Comparison of ENCODE assay signal across 7 cellular contexts in the genomic region with DNA sequence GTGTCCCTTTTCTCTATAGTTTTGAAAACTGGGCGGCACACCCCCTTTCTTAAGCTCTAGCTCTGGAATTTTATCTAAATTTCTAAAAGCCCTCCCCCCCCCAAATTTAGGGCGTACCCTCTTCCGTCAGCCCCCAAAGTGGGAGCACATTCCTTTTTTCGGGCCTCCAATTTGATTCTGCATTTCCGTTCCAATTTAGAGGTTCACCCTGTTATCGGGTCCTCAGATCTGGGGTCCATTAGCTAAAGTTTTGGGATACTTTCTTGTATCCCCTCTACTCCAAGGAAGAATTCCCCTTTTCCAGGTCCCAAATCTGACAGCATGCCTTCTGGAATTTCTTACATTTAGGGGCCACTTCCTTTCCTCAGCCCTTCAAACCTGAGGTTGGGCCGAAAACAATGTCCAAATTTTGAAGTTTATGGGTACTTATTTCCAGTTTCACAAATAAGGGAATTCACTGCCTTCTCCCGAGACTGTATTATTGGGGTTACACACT. TPM values are rescaled to one million over a fixed set of nuclear protein-coding genes. Genes with fewer than 3 reads are reported as not detected.
DNase-seq lines count a peak whose midpoint lies in the region; ATAC-seq and TF ChIP-seq lines count a peak whose summit lies in the region.

No MANE protein-coding gene starts in this region.

- peak overlapping the region; percentile 97 for H3K4me3 Mint-ChIP-seq in activated T-helper 17 cell treated with anti-CD3 and anti-CD28 coated beads, Interleukin-2, amount 50 U/mL, for 72 hours
- peak overlapping the region; percentile 81 to 95 for H3K4me3 Mint-ChIP-seq in stimulated activated naive B cell treated with anti-CD40 and anti-IgM and Interleukin-4, amounts not matched to agents 10 μg/mL and 1 μg/mL and 100 μg/mL, for 72 hours

- no peaks in the 10 kb centered on the region for H3K27me3 Mint-ChIP-seq in activated T-helper 17 cell treated with anti-CD3 and anti-CD28 coated beads, Interleukin-2, amount 50 U/mL, for 72 hours
- H3K27me3 Mint-ChIP-seq in stimulated activated naive B cell treated with anti-CD40 and anti-IgM and Interleukin-4, amounts not matched to agents 10 μg/mL and 1 μg/mL and 100 μg/mL, for 72 hours: no peaks in the 10 kb centered on the region

- peaks cover 7% of the 10 kb centered on the region for H3K9me3 Mint-ChIP-seq in activated T-helper 17 cell treated with anti-CD3 and anti-CD28 coated beads, Interleukin-2, amount 50 U/mL, for 72 hours
- peaks cover 4 to 6% of the 10 kb centered on the region in 2 donors for H3K9me3 Mint-ChIP-seq in stimulated activated naive B cell treated with anti-CD40 and anti-IgM and Interleukin-4, amounts not matched to agents 10 μg/mL and 1 μg/mL and 100 μg/mL, for 72 hours

- peak overlapping the region; percentile 78 for H3K4me3 ChIP-seq in HL-60 (replicated peaks; ENCODE audit: insufficient read depth, low read length)
- H3K4me3 ChIP-seq in iPS-11a (ENCODE audit: low read depth, low read length): peak overlapping the region; percentile 90

- peaks cover 54% of the 10 kb centered on the region for H3K4me1 Mint-ChIP-seq in activated T-helper 17 cell treated with anti-CD3 and anti-CD28 coated beads, Interleukin-2, amount 50 U/mL, for 72 hours
- H3K4me1 Mint-ChIP-seq in stimulated activated naive B cell treated with anti-CD40 and anti-IgM and Interleukin-4, amounts not matched to agents 10 μg/mL and 1 μg/mL and 100 μg/mL, for 72 hours: peaks cover 43 to 69% of the 10 kb centered on the region in 2 donors

- peak overlapping the region; percentile 97 for H3K27ac Mint-ChIP-seq in activated T-helper 17 cell treated with anti-CD3 and anti-CD28 coated beads, Interleukin-2, amount 50 U/mL, for 72 hours
- peak overlapping the region; percentile 93 for H3K27ac Mint-ChIP-seq in stimulated activated naive B cell treated with anti-CD40 and anti-IgM and Interleukin-4, amounts not matched to agents 10 μg/mL and 1 μg/mL and 100 μg/mL, for 72 hours

- TF ChIP-seq CTCF in HL-60 (IDR thresholded peaks at IDR 0.05; ENCODE audit: insufficient read depth, low read length): no peak

- H3K27me3 ChIP-seq in HL-60 (ENCODE audit: insufficient read depth, poor library complexity, severe bottlenecking): no peaks in the 10 kb centered on the region

- peak overlapping the region; percentile 65 for H3K27ac ChIP-seq in HL-60 (replicated peaks)

- DNase-seq in HL-60 (ENCODE audit: low read depth in 1 of 2, low spot score in 1 of 2) (no peak), NCI-H2196 (lab: John Stamatoyannopoulos, UW; ENCODE audit: unreplicated experiment) (no peak)
- DNase-seq in stimulated activated naive B cell treated with anti-CD40 and anti-IgM and Interleukin-4, amounts not matched to agents 10 μg/mL and 1 μg/mL and 100 μg/mL, for 72 hours: no peak

- peaks cover 41% of the 10 kb centered on the region for H3K36me3 Mint-ChIP-seq in activated T-helper 17 cell treated with anti-CD3 and anti-CD28 coated beads, Interleukin-2, amount 50 U/mL, for 72 hours (ENCODE audit: low read depth)
- peaks cover 19 to 39% of the 10 kb centered on the region in 2 donors for H3K36me3 Mint-ChIP-seq in stimulated activated naive B cell treated with anti-CD40 and anti-IgM and Interleukin-4, amounts not matched to agents 10 μg/mL and 1 μg/mL and 100 μg/mL, for 72 hours

- ATAC-seq in activated T-helper 17 cell treated with anti-CD3 and anti-CD28 coated beads, Interleukin-2, amount 50 U/mL, for 72 hours (replicated peaks): no peak
- no peak for ATAC-seq in stimulated activated naive B cell treated with anti-CD40 and anti-IgM and Interleukin-4, amounts not matched to agents 10 μg/mL and 1 μg/mL and 100 μg/mL, for 72 hours (replicated peaks)
- ATAC-seq in HG02884 (IDR thresholded peaks at IDR 0.05; ENCODE audit: unreplicated experiment) (no peak), GM21529 (IDR thresholded peaks at IDR 0.05; ENCODE audit: unreplicated experiment) (no peak)

RNA-seq across cellular contexts. Expression of gene PHF20, which starts 0.8 kb away (rescaled TPM):
- total RNA-seq in activated T-helper 17 cell treated with anti-CD3 and anti-CD28 coated beads, Interleukin-2, amount 50 U/mL, for 72 hours: 10 to 100 TPM; 70.3 to 73.0 TPM

RNA-seq across cellular contexts. Expression of gene RBM39, which starts 30.6 kb away (rescaled TPM):
- total RNA-seq in activated T-helper 17 cell treated with anti-CD3 and anti-CD28 coated beads, Interleukin-2, amount 50 U/mL, for 72 hours: 100 to 1,000 TPM; 295 to 359 TPM
